In the genomic region with DNA sequence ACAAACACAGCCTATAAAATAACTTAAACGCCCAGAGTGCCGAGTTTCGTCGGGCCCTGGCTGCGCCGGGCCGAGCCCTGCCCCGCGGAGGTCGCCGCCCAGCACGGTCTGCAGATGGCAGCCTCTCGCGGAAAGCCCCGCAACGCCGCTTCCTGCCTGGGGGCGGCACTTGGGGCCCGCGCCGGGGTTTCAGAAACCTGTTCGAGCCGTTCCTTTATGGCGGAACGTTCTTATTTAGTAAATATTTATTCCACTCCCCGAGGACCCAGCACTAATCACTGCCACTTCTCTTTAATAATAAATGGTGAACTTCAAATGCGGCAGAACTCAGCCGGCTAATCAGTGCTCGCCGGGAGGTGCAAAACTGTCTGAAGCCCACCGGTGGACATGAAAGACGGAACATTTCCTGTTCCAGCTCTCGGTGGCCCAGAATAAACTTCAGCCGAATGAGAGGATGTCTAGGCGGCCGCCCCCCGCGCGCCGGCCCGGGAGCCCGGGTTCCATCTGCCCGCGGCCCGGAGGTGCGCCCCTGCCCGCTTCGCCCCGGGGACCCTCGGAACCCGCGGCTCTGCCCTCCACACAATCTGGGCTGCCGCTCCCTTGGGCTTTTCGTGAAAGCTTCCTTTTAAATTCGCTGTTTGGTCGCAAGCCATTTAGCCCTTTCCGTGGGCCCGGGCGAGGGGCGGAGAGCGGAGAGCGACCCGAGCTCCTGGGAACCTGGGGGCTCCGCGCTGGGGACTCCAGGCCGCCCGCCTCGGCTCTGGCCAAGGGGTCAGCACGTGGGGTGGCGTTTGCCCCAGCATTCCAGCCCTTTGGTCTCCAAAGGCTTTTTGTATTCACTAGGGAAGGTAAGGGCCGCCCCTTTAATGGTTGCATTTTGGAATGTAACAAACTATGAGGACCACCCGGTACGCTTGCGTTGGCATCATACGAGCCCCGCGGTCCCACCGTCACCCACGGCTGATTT, we compare ENCODE assay signal across 8 cellular contexts.
DNase-seq lines count a peak whose midpoint lies in the region; ATAC-seq and TF ChIP-seq lines count a peak whose summit lies in the region.

No MANE protein-coding gene starts in this region.

- peaks cover 6% of the 10 kb centered on the region for H3K4me1 Mint-ChIP-seq in activated T-helper 17 cell treated with anti-CD3 and anti-CD28 coated beads, Interleukin-2, amount 50 U/mL, for 72 hours

- H3K4me3 ChIP-seq in BLaER1 treated with 17β-estradiol and CSF1 and Interleukin-3, amounts not matched to agents 10 nM and 100 nM, result peak overlapping the region; percentile 52 to 76 (median 64)
- H3K4me3 ChIP-seq in NT2/D1 (ENCODE audit: insufficient read length, low read depth), result peak overlapping the region; percentile 55
- H3K4me3 ChIP-seq in foreskin fibroblast (ENCODE audit: low read depth in 1 of 2, low read length in 2 of 2), result peak overlapping the region; percentile 52 to 61
- H3K4me3 ChIP-seq in neuron (ENCODE audit: low read length), result peak overlapping the region; percentile 71
- peak overlapping the region; percentile 40 to 59 (median 50) for H3K4me3 ChIP-seq in tibial nerve

- peaks cover 0 to 8% (median 0%) of the 10 kb centered on the region in 11 experiments; a peak in 1 of 22 replicates for H4K20me1 ChIP-seq in BLaER1 treated with 17β-estradiol and CSF1 and Interleukin-3, amounts not matched to agents 10 nM and 100 nM

- H3K4me1 ChIP-seq in BLaER1 treated with 17β-estradiol and CSF1 and Interleukin-3, amounts not matched to agents 10 nM and 100 nM, result peaks cover 0 to 15% (median 9%) of the 10 kb centered on the region in 10 experiments; a peak in 14 of 20 replicates
- H3K4me1 ChIP-seq in NT2/D1 (ENCODE audit: insufficient read depth, insufficient read length) (no peaks in the 10 kb centered on the region), neuron (ENCODE audit: insufficient read depth, low read length) (peaks cover 9% of the 10 kb centered on the region), tibial nerve (peaks cover 0 to 17% (median 0%) of the 10 kb centered on the region in 4 donors)

- peak overlapping the region; percentile 97 for H2AFZ ChIP-seq in neuron (ENCODE audit: low read depth, low read length)

- no peak overlapping the region for H3K27ac Mint-ChIP-seq in activated T-helper 17 cell treated with anti-CD3 and anti-CD28 coated beads, Interleukin-2, amount 50 U/mL, for 72 hours

- peak; percentile 89 for ATAC-seq in GM19025 (IDR thresholded peaks at IDR 0.05; ENCODE audit: low read depth, unreplicated experiment)
- peak; percentile 90 for ATAC-seq in HG03175 (IDR thresholded peaks at IDR 0.05; ENCODE audit: unreplicated experiment)
- peak; percentile 79 for ATAC-seq in activated T-helper 17 cell treated with anti-CD3 and anti-CD28 coated beads, Interleukin-2, amount 50 U/mL, for 72 hours (replicated peaks)

- TF ChIP-seq CTCF in foreskin fibroblast (IDR thresholded peaks at IDR 0.05; ENCODE audit: low read depth, low read length), result no peak
- TF ChIP-seq CTCF in tibial nerve (IDR thresholded peaks at IDR 0.05), result peak in 3 of 5 experiments; percentile 36 to 43 (median 41)

- peak in 1 of 2 donors; percentile 6 for TF ChIP-seq EP300 in tibial nerve (IDR thresholded peaks at IDR 0.05)

- H3K4me3 Mint-ChIP-seq in activated T-helper 17 cell treated with anti-CD3 and anti-CD28 coated beads, Interleukin-2, amount 50 U/mL, for 72 hours, result peak overlapping the region; percentile 59

- no peaks in the 10 kb centered on the region for H3K36me3 Mint-ChIP-seq in activated T-helper 17 cell treated with anti-CD3 and anti-CD28 coated beads, Interleukin-2, amount 50 U/mL, for 72 hours (ENCODE audit: low read depth)

- H3K36me3 ChIP-seq in BLaER1 treated with 17β-estradiol and CSF1 and Interleukin-3, amounts not matched to agents 10 nM and 100 nM, result no peaks in the 10 kb centered on the region
- H3K36me3 ChIP-seq in NT2/D1 (ENCODE audit: insufficient read depth, insufficient read length, low read length), result no peaks in the 10 kb centered on the region
- no peaks in the 10 kb centered on the region for H3K36me3 ChIP-seq in neuron (ENCODE audit: insufficient read depth, low read length)
- H3K36me3 ChIP-seq in tibial nerve, result no peaks in the 10 kb centered on the region

- peak overlapping the region; percentile 85 to 99 (median 98) for H3K4me2 ChIP-seq in BLaER1 treated with 17β-estradiol and CSF1 and Interleukin-3, amounts not matched to agents 10 nM and 100 nM

- 1 to 2% methylated on average over 68 to 69 of the region's 79 CpGs for WGBS in tibial nerve, 2 donors

- peaks cover 29% of the 10 kb centered on the region for H3K27me3 Mint-ChIP-seq in activated T-helper 17 cell treated with anti-CD3 and anti-CD28 coated beads, Interleukin-2, amount 50 U/mL, for 72 hours

- no peaks in the 10 kb centered on the region for H3K9me3 Mint-ChIP-seq in activated T-helper 17 cell treated with anti-CD3 and anti-CD28 coated beads, Interleukin-2, amount 50 U/mL, for 72 hours

- H3K9me3 ChIP-seq in BLaER1 treated with 17β-estradiol and CSF1 and Interleukin-3, amounts not matched to agents 10 nM and 100 nM (replicated peaks in 1 of 11), result no peaks in the 10 kb centered on the region
- H3K9me3 ChIP-seq in NT2/D1 (ENCODE audit: insufficient read depth, low read length) (no peaks in the 10 kb centered on the region), neuron (ENCODE audit: low read length) (no peaks in the 10 kb centered on the region), tibial nerve (no peaks in the 10 kb centered on the region)

- TF ChIP-seq POLR2A in tibial nerve (IDR thresholded peaks at IDR 0.05), result no peak

- H3K9ac ChIP-seq in BLaER1 treated with 17β-estradiol and CSF1 and Interleukin-3, amounts not matched to agents 10 nM and 100 nM, result peak overlapping the region in 10 of 11 experiments; percentile 17 to 67 (median 49); a peak in 20 of 22 replicates
- peak overlapping the region; percentile 79 for H3K9ac ChIP-seq in NT2/D1 (ENCODE audit: insufficient read length, low read depth)

- peaks cover 33 to 40% (median 34%) of the 10 kb centered on the region in 11 experiments for H3K27me3 ChIP-seq in BLaER1 treated with 17β-estradiol and CSF1 and Interleukin-3, amounts not matched to agents 10 nM and 100 nM
- H3K27me3 ChIP-seq in NT2/D1 (ENCODE audit: insufficient read depth, insufficient read length) (peaks cover 11% of the 10 kb centered on the region), neuron (ENCODE audit: insufficient read depth, low read length) (no peaks in the 10 kb centered on the region), tibial nerve (peaks cover 0 to 37% of the 10 kb centered on the region in 2 donors)

- peak; percentile 35 for DNase-seq in NT2/D1 (ENCODE audit: low read depth, low spot score)
- peak; percentile 12 to 64 for DNase-seq in foreskin fibroblast
- DNase-seq in tibial nerve (ENCODE audit: low spot score in 2 of 2), result no peak

- no peak overlapping the region for H3K27ac ChIP-seq in BLaER1 treated with 17β-estradiol and CSF1 and Interleukin-3, amounts not matched to agents 10 nM and 100 nM
- peak overlapping the region; percentile 16 to 75 (median 69) for H3K27ac ChIP-seq in tibial nerve

Comparison
In these comparisons a context has a peak if more than half of its experiments do, and no peak if none do; other contexts are left out.
1. H3K27ac ChIP-seq: peak in tibial nerve (4 of 4); none in BLaER1 treated with 17β-estradiol and CSF1 and Interleukin-3, amounts not matched to agents 10 nM and 100 nM (0 of 11).
2. DNase-seq: peak in NT2/D1 (single experiment) and foreskin fibroblast (2 of 2); none in tibial nerve (0 of 2).
3. Peak in every context shown above with its lines, with median percentiles within 50 percentile points of each other: H3K4me3 ChIP-seq and ATAC-seq.